13 cellular contexts compared by ENCODE assay signal in the genomic region with DNA sequence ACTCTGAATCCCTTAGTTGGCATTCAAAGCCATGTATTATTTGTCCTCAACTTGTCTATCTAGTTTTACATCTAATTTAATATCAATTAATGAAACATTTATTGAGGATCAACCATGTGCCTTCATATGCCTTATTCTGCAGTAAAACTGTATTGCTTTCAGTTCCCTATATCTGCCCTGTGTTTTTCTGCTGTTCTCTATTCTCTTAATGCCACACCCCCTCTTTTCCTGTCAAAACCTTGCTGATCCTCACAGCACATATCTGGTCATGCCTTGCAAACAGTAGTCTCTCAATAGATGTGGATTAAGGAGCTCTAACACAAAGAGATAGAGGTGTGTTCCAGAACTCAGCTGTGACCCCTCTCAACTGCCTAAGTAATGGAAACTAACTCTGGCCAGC. TPM values are rescaled to one million over a fixed set of nuclear protein-coding genes. Genes with fewer than 3 reads are reported as not detected.
DNase-seq lines count a peak whose midpoint lies in the region; ATAC-seq and TF ChIP-seq lines count a peak whose summit lies in the region.
"Had no signal": no experiment of that assay in that cellular context is flagged by ENCODE, and none has a peak within 500 bp of the region (broad histone marks: within the 10 kb centered on the region; RNA-seq: fewer than 3 reads in every experiment).

No MANE protein-coding gene starts in this region.

- peak overlapping the region; percentile 32 to 99 (median 92); a peak in 21 of 22 replicates for H3K4me2 ChIP-seq in BLaER1 treated with 17β-estradiol and CSF1 and Interleukin-3, amounts not matched to agents 10 nM and 100 nM
- H3K4me2 ChIP-seq in OCI-LY7 (ENCODE audit: low read length), result peak overlapping the region; percentile 85

- peak overlapping the region in 3 of 11 experiments; percentile 23 to 56 (median 52); a peak in 4 of 22 replicates for H3K27ac ChIP-seq in BLaER1 treated with 17β-estradiol and CSF1 and Interleukin-3, amounts not matched to agents 10 nM and 100 nM
- peak overlapping the region; percentile 6 for H3K27ac ChIP-seq in OCI-LY7 (ENCODE audit: low read depth, low read length, poor library complexity, severe bottlenecking)
- H3K27ac ChIP-seq in ovary, result no peak overlapping the region
- H3K27ac ChIP-seq in gastrocnemius medialis, result no peak overlapping the region
- H3K27ac ChIP-seq: cardiac muscle cell, esophagus squamous epithelium had no signal

- TF ChIP-seq POLR2A in ovary (IDR thresholded peaks at IDR 0.05), result no peak
- no peak for TF ChIP-seq POLR2A in gastrocnemius medialis (IDR thresholded peaks at IDR 0.05)

- peaks cover 32 to 45% (median 37%) of the 10 kb centered on the region in 10 experiments for H3K4me1 ChIP-seq in BLaER1 treated with 17β-estradiol and CSF1 and Interleukin-3, amounts not matched to agents 10 nM and 100 nM
- H3K4me1 ChIP-seq in OCI-LY7 (ENCODE audit: insufficient read depth, low read length, poor library complexity, severe bottlenecking) (peaks cover 27% of the 10 kb centered on the region), ovary (ENCODE audit: insufficient read depth) (no peaks in the 10 kb centered on the region), gastrocnemius medialis (peaks cover 12 to 18% of the 10 kb centered on the region in 2 donors)

- peaks cover 0 to 24% (median 0%) of the 10 kb centered on the region in 11 experiments; a peak in 5 of 22 replicates for H3K36me3 ChIP-seq in BLaER1 treated with 17β-estradiol and CSF1 and Interleukin-3, amounts not matched to agents 10 nM and 100 nM
- H3K36me3 ChIP-seq in OCI-LY7 (ENCODE audit: insufficient read depth, low read length), result peaks cover 5% of the 10 kb centered on the region; the same call in 1 of the 2 replicates
- no peaks in the 10 kb centered on the region for H3K36me3 ChIP-seq in ovary
- no peaks in the 10 kb centered on the region for H3K36me3 ChIP-seq in gastrocnemius medialis
- H3K36me3 ChIP-seq: cardiac muscle cell had no signal

- H3K9ac ChIP-seq in BLaER1 treated with 17β-estradiol and CSF1 and Interleukin-3, amounts not matched to agents 10 nM and 100 nM, result peak overlapping the region in 3 of 11 experiments; percentile 11 to 31 (median 20); a peak in 4 of 22 replicates

- no peaks in the 10 kb centered on the region for H3K27me3 ChIP-seq in BLaER1 treated with 17β-estradiol and CSF1 and Interleukin-3, amounts not matched to agents 10 nM and 100 nM
- no peaks in the 10 kb centered on the region for H3K27me3 ChIP-seq in ovary
- H3K27me3 ChIP-seq in gastrocnemius medialis, result no peaks in the 10 kb centered on the region
- H3K27me3 ChIP-seq: esophagus squamous epithelium had no signal

- no peak overlapping the region for H2AFZ ChIP-seq in OCI-LY7 (ENCODE audit: low read length)

- DNase-seq in OCI-LY7 (ENCODE audit: low spot score), result peak; percentile 61
- DNase-seq in ovary, result no peak
- DNase-seq in UCSD-AML1 (lab: John Stamatoyannopoulos, UW; ENCODE audit: unreplicated experiment), result no peak
- DNase-seq in gastrocnemius medialis, result no peak
- DNase-seq: esophagus squamous epithelium; naive thymus-derived CD4-positive, alpha-beta T cell; NCI-H2029 had no signal

- peaks cover 0 to 15% (median 0%) of the 10 kb centered on the region in 11 experiments; a peak in 3 of 22 replicates for H4K20me1 ChIP-seq in BLaER1 treated with 17β-estradiol and CSF1 and Interleukin-3, amounts not matched to agents 10 nM and 100 nM
- no peaks in the 10 kb centered on the region for H4K20me1 ChIP-seq in OCI-LY7 (ENCODE audit: insufficient read depth, low read length)

- CTCF ChIA-PET in OCI-LY7 (lab: Charles Lee; ENCODE audit: unreplicated experiment), result interaction anchor here (1.4 kb wide), 1 partner anchor 696 kb away, joined by 3 read pairs; no protein-coding TSS in a partner anchor

- POLR2A ChIA-PET in OCI-LY7 (lab: Charles Lee), result interaction anchor here (0.7 to 1.5 kb wide), 6 partner anchors 9 to 1038 kb away, joined by 3 to 7 read pairs (median 4); no protein-coding TSS in a partner anchor

- H3K79me2 ChIP-seq in OCI-LY7 (ENCODE audit: insufficient read depth, low read depth, low read length), result peaks cover 12% of the 10 kb centered on the region; the same call in 1 of the 2 replicates

- TF ChIP-seq EP300 in ovary (IDR thresholded peaks at IDR 0.05), result no peak

- no peaks in the 10 kb centered on the region for H3K9me2 ChIP-seq in OCI-LY7 (ENCODE audit: insufficient read depth, low read length)

- intact Hi-C loops in OCI-LY7 (cut with micrococcal nuclease; ENCODE audit: unreplicated experiment) (loop anchor here (5.0 kb wide), 4 partner anchors 166 to 484 kb away; a partner anchor contains a TSS), ovary (cut with DNase I) (loop anchor here in 1 of 4 donors (10.0 kb wide), 1 partner anchor 498 kb away; no protein-coding TSS in a partner anchor), gastrocnemius medialis (cut with DNase I; ENCODE audit: low total_unique reads) (loop anchor here (10.0 kb wide), 3 partner anchors 238 to 492 kb away; a partner anchor contains a TSS)

- ATAC-seq in GM19324 (IDR thresholded peaks at IDR 0.05; ENCODE audit: low FRiP score, unreplicated experiment) (peak; percentile 32), HG03066 (IDR thresholded peaks at IDR 0.05; ENCODE audit: low read depth, unreplicated experiment) (peak; percentile 30), GM21526 (IDR thresholded peaks at IDR 0.05; ENCODE audit: low FRiP score, unreplicated experiment) (no peak), gastrocnemius medialis (no peak)
- ATAC-seq: naive thymus-derived CD4-positive, alpha-beta T cell; WTC11 had no signal

- BruUV-seq in OCI-LY7 (replicated peaks; lab: Mats Ljungman, UMichigan), result no TSS peak

- in situ Hi-C loops in gastrocnemius medialis (cut with MboI; ENCODE audit: low sequenced_read_pairs in 4 of 4), result loop anchor here in 3 of 4 donors (10.0 to 25.0 kb wide), 4 partner anchors 208 to 1269 kb away; a partner anchor contains a TSS

- peaks cover 0 to 8% (median 0%) of the 10 kb centered on the region in 11 experiments; a peak in 3 of 22 replicates for H3K9me3 ChIP-seq in BLaER1 treated with 17β-estradiol and CSF1 and Interleukin-3, amounts not matched to agents 10 nM and 100 nM (replicated peaks in 1 of 11)
- H3K9me3 ChIP-seq in OCI-LY7 (ENCODE audit: low read length) (no peaks in the 10 kb centered on the region; the same call in 1 of the 2 replicates), ovary (no peaks in the 10 kb centered on the region), gastrocnemius medialis (no peaks in the 10 kb centered on the region)
- H3K9me3 ChIP-seq: esophagus squamous epithelium had no signal

- H3K4me3 ChIP-seq in BLaER1 treated with 17β-estradiol and CSF1 and Interleukin-3, amounts not matched to agents 10 nM and 100 nM, result peak overlapping the region in 3 of 10 experiments; percentile 17 to 90 (median 73); a peak in 4 of 20 replicates
- H3K4me3 ChIP-seq in OCI-LY7 (ENCODE audit: low read depth, low read length, poor library complexity, severe bottlenecking) (peak overlapping the region; percentile 93), ovary (no peak overlapping the region), gastrocnemius medialis (no peak overlapping the region)
- H3K4me3 ChIP-seq: cardiac muscle cell, esophagus squamous epithelium had no signal

- TF ChIP-seq CTCF in OCI-LY7 (conservative IDR thresholded peaks at IDR 0.05; ENCODE audit: low read length) (no peak), ovary (IDR thresholded peaks at IDR 0.05) (no peak), gastrocnemius medialis (IDR thresholded peaks at IDR 0.05 in 4 of 5, conservative IDR thresholded peaks at IDR 0.05 in 1 of 5) (no peak)

RNA-seq across cellular contexts. Expression of a gene that starts 2.0 kb away (rescaled TPM):
- 10.4 and 13.3 TPM in 2 replicates for total RNA-seq in OCI-LY7 (2014; rRNA removed; shearing (Covaris generic))
- total RNA-seq in OCI-LY7 (2022) (22.9 and 28.9 TPM in 2 replicates), ovary (10 to 100 TPM in 6 of 7 donors, 1 to 10 TPM in 1; 7.6 to 15.8 (median 13.3) TPM), gastrocnemius medialis (10 to 100 TPM in 1 of 4 donors, 1 to 10 TPM in 3; 5.3 to 11.8 (median 9.1) TPM)
- polyA plus RNA-seq in ovary, result 10 to 100 TPM in 1 of 2 donors, 1 to 10 TPM in 1; 7.4 to 17.5 TPM

RNA-seq across cellular contexts. Expression of a gene that starts 2.1 kb away (rescaled TPM):
- total RNA-seq in OCI-LY7 (2014; rRNA removed; shearing (Covaris generic)), result 2.0 and 6.7 TPM in 2 replicates
- total RNA-seq in OCI-LY7 (2022), result 4.9 and 5.7 TPM in 2 replicates
- 10 to 100 TPM in 3 of 7 donors, 1 to 10 TPM in 4; 5.5 to 17.5 (median 9.5) TPM for total RNA-seq in ovary
- 1 to 10 TPM; 2.9 to 6.4 TPM for polyA plus RNA-seq in ovary
- total RNA-seq in gastrocnemius medialis, result 1 to 10 TPM; 3.9 to 8.2 (median 7.1) TPM

Comparison
In these comparisons a context has a peak if more than half of its experiments do, and no peak if none do; other contexts are left out.
1. ATAC-seq: peak in GM19324 (single experiment) and HG03066 (single experiment); none in GM21526 (single experiment) and gastrocnemius medialis (0 of 2).